ENCODE assay signal across 22 cellular contexts in genomic region chr11:100865443-100865842, GRCh38.
A peak's percentile ranks its signal among the peaks of the same experiment; 100 is the strongest.
DNase-seq lines count a peak whose midpoint lies in the region; FAIRE-seq and TF ChIP-seq lines count a peak whose summit lies in the region.
"Had no signal": no experiment of that assay in that cellular context is flagged by ENCODE, and none has a peak within 500 bp of the region (broad histone marks: within the 10 kb centered on the region; RNA-seq: fewer than 3 reads in every experiment).

No MANE protein-coding gene starts in this region.

- TF ChIP-seq CTCF in smooth muscle cell (IDR thresholded peaks at IDR 0.05; ENCODE audit: borderline replicate concordance, insufficient read depth, poor library complexity, severe bottlenecking) = no peak

- no peak overlapping the region for H2AFZ ChIP-seq in smooth muscle cell (ENCODE audit: low read depth)

- no peak overlapping the region for H3K9ac ChIP-seq in BLaER1 treated with 17β-estradiol and CSF1 and Interleukin-3, amounts not matched to agents 10 nM and 100 nM
- H3K9ac ChIP-seq in smooth muscle cell (ENCODE audit: low read depth) = no peak overlapping the region

- H3K79me2 ChIP-seq in smooth muscle cell (ENCODE audit: low read depth) = peaks cover 11% of the 10 kb centered on the region

- no peak overlapping the region for H3K4me3 ChIP-seq in BLaER1 treated with 17β-estradiol and CSF1 and Interleukin-3, amounts not matched to agents 10 nM and 100 nM
- H3K4me3 ChIP-seq in smooth muscle cell = no peak overlapping the region
- H3K4me3 ChIP-seq: A549, HAP-1 had no signal

- peak; percentile 79 for FAIRE-seq in RCC 7860 (lab: Jason Lieb, UNC)
- FAIRE-seq: A549, G401.6, H54 had no signal

- peak overlapping the region in 1 of 11 experiments; percentile 50; a peak in 2 of 22 replicates for H3K27ac ChIP-seq in BLaER1 treated with 17β-estradiol and CSF1 and Interleukin-3, amounts not matched to agents 10 nM and 100 nM
- peak overlapping the region; percentile 29 for H3K27ac ChIP-seq in smooth muscle cell (ENCODE audit: low read depth)
- H3K27ac ChIP-seq: 22Rv1, A549 had no signal

- DNase-seq in RCC 7860 (ENCODE audit: low spot score) (peak; percentile 16), glomerular visceral epithelial cell (ENCODE audit: extremely low spot score) (peak; percentile 8), smooth muscle cell (lab: John Stamatoyannopoulos, UW; ENCODE audit: unreplicated experiment) (no peak), SIG-M5 treated with dmso at 0.1 percent for 504 hours (lab: John Stamatoyannopoulos, UW; ENCODE audit: unreplicated experiment) (no peak), 8988T (no peak), amniotic stem cell (lab: John Stamatoyannopoulos, UW) (no peak)
- DNase-seq: ACHN; AML-193; BE2C; C1 segment of cervical spinal cord; Caco-2; CD8-positive, alpha-beta T cell; DMS153; DND-41; GOT3; HFFc6 had no signal

- peaks cover 16 to 29% (median 20%) of the 10 kb centered on the region in 10 experiments for H3K4me1 ChIP-seq in BLaER1 treated with 17β-estradiol and CSF1 and Interleukin-3, amounts not matched to agents 10 nM and 100 nM
- no peaks in the 10 kb centered on the region for H3K4me1 ChIP-seq in smooth muscle cell (ENCODE audit: low read depth)

- H3K27me3 ChIP-seq in BLaER1 treated with 17β-estradiol and CSF1 and Interleukin-3, amounts not matched to agents 10 nM and 100 nM = no peaks in the 10 kb centered on the region
- H3K27me3 ChIP-seq in smooth muscle cell (ENCODE audit: low read depth) = no peaks in the 10 kb centered on the region
- H3K27me3 ChIP-seq: BE2C had no signal

- peaks cover 0 to 17% (median 6%) of the 10 kb centered on the region in 11 experiments; a peak in 8 of 22 replicates for H3K9me3 ChIP-seq in BLaER1 treated with 17β-estradiol and CSF1 and Interleukin-3, amounts not matched to agents 10 nM and 100 nM (replicated peaks in 1 of 11)
- H3K9me3 ChIP-seq in smooth muscle cell (replicated peaks; ENCODE audit: low read depth) = no peaks in the 10 kb centered on the region
- H3K9me3 ChIP-seq: A549, BE2C, Caco-2, HAP-1 had no signal

- H3K4me2 ChIP-seq in BLaER1 treated with 17β-estradiol and CSF1 and Interleukin-3, amounts not matched to agents 10 nM and 100 nM = peak overlapping the region; percentile 10 to 59 (median 42); a peak in 12 of 22 replicates
- H3K4me2 ChIP-seq in smooth muscle cell = peak overlapping the region; percentile 32
- H3K4me2 ChIP-seq: A549 had no signal

- WGBS in smooth muscle cell (ENCODE audit: low lambda C conversion rate) = 45% methylated on average over 2 of the region's 2 CpGs

- H3K36me3 ChIP-seq in BLaER1 treated with 17β-estradiol and CSF1 and Interleukin-3, amounts not matched to agents 10 nM and 100 nM = no peaks in the 10 kb centered on the region
- no peaks in the 10 kb centered on the region for H3K36me3 ChIP-seq in smooth muscle cell (ENCODE audit: low read depth)
- H3K36me3 ChIP-seq: BE2C, HAP-1 had no signal

- H4K20me1 ChIP-seq in BLaER1 treated with 17β-estradiol and CSF1 and Interleukin-3, amounts not matched to agents 10 nM and 100 nM = no peaks in the 10 kb centered on the region
- no peaks in the 10 kb centered on the region for H4K20me1 ChIP-seq in smooth muscle cell (ENCODE audit: low read depth)

- H3F3A ChIP-seq in smooth muscle cell (ENCODE audit: low read depth) = peaks cover 13% of the 10 kb centered on the region

Comparison
In these comparisons a context has a peak if more than half of its experiments do, and no peak if none do; other contexts are left out.
1. DNase-seq: peak in RCC 7860 (single experiment) and glomerular visceral epithelial cell (single experiment); none in smooth muscle cell (single experiment), SIG-M5 treated with dmso at 0.1 percent for 504 hours (single experiment), 8988T (single experiment) and amniotic stem cell (single experiment).